Comparison of ENCODE assay signal across 8 cellular contexts in genomic region chr5:176609724-176610429, GRCh38. TPM values are rescaled to one million over a fixed set of nuclear protein-coding genes. Genes with fewer than 3 reads are reported as not detected.
DNase-seq lines count a peak whose midpoint lies in the region; ATAC-seq and TF ChIP-seq lines count a peak whose summit lies in the region.

GPRIN1 (minus strand) TSS chr5:176610156; CDS start chr5:176599834, 10,322 bp downstream.

- intact Hi-C loops in Right ventricle myocardium inferior (cut with DNase I) (no loop called here), cardiac septum (cut with DNase I) (no loop called here), lower lobe of right lung (cut with DNase I) (no loop called here)

- H3K27ac ChIP-seq in lower lobe of right lung: no peak within 1 kb of the TSS

- H3K27me3 ChIP-seq in lower lobe of right lung (ENCODE audit: low read depth): peaks cover 17% of the 10 kb centered on the region

- H3K4me3 ChIP-seq in lower lobe of right lung: peak within 1 kb of the TSS; percentile 73

- ATAC-seq in Right ventricle myocardium inferior: peak; percentile 63
- ATAC-seq in HG02642 (IDR thresholded peaks at IDR 0.05; ENCODE audit: poor library complexity, unreplicated experiment): peak; percentile 84
- ATAC-seq in activated CD4-positive, CD25-positive, alpha-beta regulatory T cell treated with anti-CD3 and anti-CD28 coated beads, Interleukin-2, amount 50 U/mL, for 24 hours: peak; percentile 71 to 74
- ATAC-seq in lower lobe of right lung: peak; percentile 82 to 86

- DNase-seq in Right ventricle myocardium inferior (ENCODE audit: missing footprints) (no peak), cardiac septum (ENCODE audit: low spot score) (no peak), NCI-H146 (lab: John Stamatoyannopoulos, UW) (peak; percentile 66), dermis blood vessel endothelial cell (peak; percentile 71), lower lobe of right lung (peak; percentile 57)
- peak; percentile 76 for DNase-seq in stimulated activated CD8-positive, alpha-beta memory T cell treated with anti-CD3 and anti-CD28 coated beads, Interleukin-4, amount 100 ng/mL, for 48 hours

- TF ChIP-seq CTCF in lower lobe of right lung (IDR thresholded peaks at IDR 0.05): peak; percentile 20

- H3K36me3 ChIP-seq in lower lobe of right lung: no peaks in the 10 kb centered on the region

- peaks cover 12% of the 10 kb centered on the region for H3K4me1 ChIP-seq in lower lobe of right lung

- H3K9me3 ChIP-seq in lower lobe of right lung: no peaks in the 10 kb centered on the region

RNA-seq across cellular contexts. Expression of gene GPRIN1, which starts in this region (rescaled TPM):
- 0.41 TPM for total RNA-seq in Right ventricle myocardium inferior
- total RNA-seq in cardiac septum: 0.48 TPM
- total RNA-seq in dermis blood vessel endothelial cell: 7.7 and 8.7 TPM in 2 replicates
- 1.4 TPM for total RNA-seq in lower lobe of right lung

Comparison
In these comparisons a context has a peak if more than half of its experiments do, and no peak if none do; other contexts are left out.
1. Peak in ATAC-seq in Right ventricle myocardium inferior; RNA of the gene not detected or under 1 TPM.
2. DNase-seq: peak in NCI-H146 (single experiment), dermis blood vessel endothelial cell (single experiment), lower lobe of right lung (single experiment) and stimulated activated CD8-positive, alpha-beta memory T cell treated with anti-CD3 and anti-CD28 coated beads, Interleukin-4, amount 100 ng/mL, for 48 hours (single experiment); none in Right ventricle myocardium inferior (single experiment) and cardiac septum (single experiment).
3. Peak in every context shown above with its lines, with median percentiles within 50 percentile points of each other: ATAC-seq.